28 cellular contexts compared by ENCODE assay signal in genomic region chr6:323730-324088, GRCh38.
"Had no signal": no experiment of that assay in that cellular context is flagged by ENCODE, and none has a peak within 500 bp of the region (broad histone marks: within the 10 kb centered on the region; RNA-seq: fewer than 3 reads in every experiment).

No MANE protein-coding gene starts in this region.

- H3K9me3 ChIP-seq: body of pancreas, esophagus muscularis mucosa, heart left ventricle, pancreas, psoas muscle, thoracic aorta had no signal

- H3K27ac Mint-ChIP-seq: activated naive CD4-positive, alpha-beta T cell treated with anti-CD3 and anti-CD28 coated beads, Interleukin-2, amount 50 U/mL, for 72 hours; activated T-cell treated with anti-CD3 and anti-CD28 coated beads, Interleukin-2, amount 50 U/mL, for 72 hours; mesothelial cell of epicardium; naive thymus-derived CD4-positive, alpha-beta T cell; stimulated activated effector memory CD8-positive, alpha-beta T cell treated with anti-CD3 and anti-CD28 coated beads, Interleukin-12 subunit alpha, Interleukin-12 subunit beta, amount 100 ng/mL, for 72 hours; stimulated activated naive CD8-positive, alpha-beta T cell treated with anti-CD3 and anti-CD28 coated beads, Interleukin-15, Interleukin-2, amounts not matched to agents 100 ng/mL and 50 ng/mL, for 24 hours; T-helper 1 cell treated with Interleukin-12 subunit alpha and Interleukin-12 subunit beta and Interleukin-4 antibody, amounts not matched to agents 30 μg/mL and 1 μg/mL, for 36 hours had no signal

- H3K27me3 ChIP-seq: body of pancreas, foreskin keratinocyte, heart left ventricle, pancreas had no signal

- H3K4me1 ChIP-seq: body of pancreas, foreskin keratinocyte had no signal

- H3K27ac ChIP-seq: body of pancreas, esophagus muscularis mucosa, foreskin keratinocyte, heart left ventricle, pancreas, psoas muscle, skin epidermis, thoracic aorta, WERI-Rb-1 had no signal

- DNase-seq: activated CD4-positive, alpha-beta T cell treated with anti-CD3 and anti-CD28 coated beads, Interleukin-2, amount 50 U/mL, for 1 hour; activated naive CD4-positive, alpha-beta T cell; activated T-cell treated with anti-CD3 and anti-CD28 coated beads for 4 hours; activated T-cell treated with anti-CD3 and anti-CD28 coated beads, Interleukin-2, amount 50 U/mL, for 72 hours; dermis blood vessel endothelial cell; effector CD4-positive, alpha-beta T cell; foreskin keratinocyte; heart left ventricle; hypothalamus; immature natural killer cell; kidney; naive thymus-derived CD4-positive, alpha-beta T cell; nucleus accumbens; psoas muscle; stimulated activated CD4-positive, alpha-beta T cell treated with anti-CD3 and anti-CD28 coated beads, Interleukin-4, amount 100 ng/mL, for 24 hours; T-helper 9 cell; trophoblast cell; WERI-Rb-1 had no signal

- H3K4me1 Mint-ChIP-seq: mesothelial cell of epicardium had no signal

- H3K36me3 Mint-ChIP-seq: mesothelial cell of epicardium had no signal

- H3K4me3 ChIP-seq: body of pancreas, esophagus muscularis mucosa, heart left ventricle, pancreas, psoas muscle, skin epidermis, thoracic aorta had no signal

- ATAC-seq: activated naive CD4-positive, alpha-beta T cell treated with anti-CD3 and anti-CD28 coated beads, Interleukin-2, amount 50 U/mL, for 72 hours; activated T-cell treated with anti-CD3 and anti-CD28 coated beads, Interleukin-2, amount 50 U/mL, for 72 hours; body of pancreas; foreskin keratinocyte; pancreas; psoas muscle; stimulated activated effector memory CD8-positive, alpha-beta T cell treated with anti-CD3 and anti-CD28 coated beads, Interleukin-12 subunit alpha, Interleukin-12 subunit beta, amount 100 ng/mL, for 72 hours had no signal

- H3K27me3 Mint-ChIP-seq: naive thymus-derived CD4-positive, alpha-beta T cell; stimulated activated naive CD8-positive, alpha-beta T cell treated with anti-CD3 and anti-CD28 coated beads, Interleukin-15, Interleukin-2, amounts not matched to agents 100 ng/mL and 50 ng/mL, for 24 hours had no signal

- H3K9me3 Mint-ChIP-seq: activated naive CD4-positive, alpha-beta T cell treated with anti-CD3 and anti-CD28 coated beads, Interleukin-2, amount 50 U/mL, for 72 hours; stimulated activated effector memory CD8-positive, alpha-beta T cell treated with anti-CD3 and anti-CD28 coated beads, Interleukin-12 subunit alpha, Interleukin-12 subunit beta, amount 100 ng/mL, for 72 hours; stimulated activated naive CD8-positive, alpha-beta T cell treated with anti-CD3 and anti-CD28 coated beads, Interleukin-15, Interleukin-2, amounts not matched to agents 100 ng/mL and 50 ng/mL, for 24 hours; T-helper 1 cell treated with Interleukin-12 subunit alpha and Interleukin-12 subunit beta and Interleukin-4 antibody, amounts not matched to agents 30 μg/mL and 1 μg/mL, for 36 hours had no signal

- H3K4me3 Mint-ChIP-seq: activated T-cell treated with anti-CD3 and anti-CD28 coated beads, Interleukin-2, amount 50 U/mL, for 72 hours; immature natural killer cell; mesothelial cell of epicardium; naive thymus-derived CD4-positive, alpha-beta T cell; stimulated activated effector memory CD8-positive, alpha-beta T cell treated with anti-CD3 and anti-CD28 coated beads, Interleukin-12 subunit alpha, Interleukin-12 subunit beta, amount 100 ng/mL, for 72 hours; stimulated activated naive CD8-positive, alpha-beta T cell treated with anti-CD3 and anti-CD28 coated beads, Interleukin-15, Interleukin-2, amounts not matched to agents 100 ng/mL and 50 ng/mL, for 24 hours; T-helper 1 cell treated with Interleukin-12 subunit alpha and Interleukin-12 subunit beta and Interleukin-4 antibody, amounts not matched to agents 30 μg/mL and 1 μg/mL, for 36 hours had no signal

- H3K36me3 ChIP-seq: pancreas, thoracic aorta had no signal
